In genomic region chr5:119340597-119341218, GRCh38 we compare ENCODE assay signal across 9 cellular contexts. TPM values are rescaled to one million over a fixed set of nuclear protein-coding genes. Genes with fewer than 3 reads are reported as not detected.
DNase-seq lines count a peak whose midpoint lies in the region; ATAC-seq, FAIRE-seq and TF ChIP-seq lines count a peak whose summit lies in the region.
"Had no signal": no experiment of that assay in that cellular context is flagged by ENCODE, and none has a peak within 500 bp of the region (broad histone marks: within the 10 kb centered on the region; RNA-seq: fewer than 3 reads in every experiment).

No MANE protein-coding gene starts in this region.

- DNase-seq in GM12891 (ENCODE audit: insufficient read length, low spot score): no peak
- peak; percentile 68 for DNase-seq in Karpas-422
- peak in 2 of 4 experiments; percentile 43 to 51 for DNase-seq in K562 (ENCODE audit: extremely low read depth in 1 of 4, low spot score in 3 of 4)
- no peak for DNase-seq in amniotic stem cell (lab: John Stamatoyannopoulos, UW)
- DNase-seq in DMS79 (lab: John Stamatoyannopoulos, UW): no peak
- no peak for DNase-seq in NCI-H1694 treated with DMSO at 0.1 percent for 48 hours (lab: John Stamatoyannopoulos, UW)
- no peak for DNase-seq in NCI-H146 (lab: John Stamatoyannopoulos, UW)

- H3K27ac ChIP-seq in Karpas-422 (ENCODE audit: low read length) (peak overlapping the region; percentile 91), K562 (ENCODE audit: extremely low read depth, low read depth, low read length) (peak overlapping the region; percentile 72; the same call in 2 of the 3 replicates)
- H3K27ac ChIP-seq: epithelial cell of prostate had no signal

- H3K4me2 ChIP-seq in Karpas-422 (ENCODE audit: low read depth, low read length, poor library complexity, severe bottlenecking) (peak overlapping the region; percentile 75), K562 (ENCODE audit: insufficient read depth, low read length) (peak overlapping the region; percentile 78)

- ATAC-seq in GM21528 (IDR thresholded peaks at IDR 0.05; ENCODE audit: low FRiP score, unreplicated experiment): peak; percentile 68
- ATAC-seq in K562: peak; percentile 69

- FAIRE-seq in GM12891 (lab: Jason Lieb, UNC) (peak; percentile 98), K562 (lab: Jason Lieb, UNC) (no peak)

- H4K20me1 ChIP-seq in Karpas-422 (ENCODE audit: insufficient read depth, low read depth, low read length) (peaks cover 7% of the 10 kb centered on the region; the same call in 1 of the 2 replicates), K562 (replicated peaks; ENCODE audit: control insufficient read depth, insufficient read depth, low read length) (no peaks in the 10 kb centered on the region)

- TF ChIP-seq RAD21 in K562 (CRISPR knock-in tag; conservative IDR thresholded peaks at IDR 0.05 in 1 of 2, IDR thresholded peaks at IDR 0.05 in 1 of 2): no peak

- CTCF ChIA-PET in K562 (lab: Yijun Ruan, JAX; ENCODE audit: low intra/inter-chr PET ratio): no interaction called here

- H3K4me3 ChIP-seq in Karpas-422 (ENCODE audit: low read length) (peak overlapping the region; percentile 48), K562 (no peak overlapping the region)

- H3K4me1 ChIP-seq in Karpas-422 (ENCODE audit: low read length) (peaks cover 92% of the 10 kb centered on the region), K562 (replicated peaks in 1 of 2; ENCODE audit: control insufficient read depth in 2 of 2, insufficient read depth in 2 of 2, low read length in 2 of 2) (peaks cover 24 to 73% of the 10 kb centered on the region in 2 experiments)

- intact Hi-C loops in K562 (cut with micrococcal nuclease): no loop called here

- H3K79me2 ChIP-seq in Karpas-422 (ENCODE audit: low read length) (0 out of 2 replicates have a peak, but pooled peaks cover 12% of the 10 kb centered on the region), K562 (ENCODE audit: control insufficient read depth, insufficient read depth, low read length) (peaks cover 81% of the 10 kb centered on the region)

- H3K9me1 ChIP-seq in K562 (ENCODE audit: control insufficient read depth, insufficient read depth, low read length): no peaks in the 10 kb centered on the region

- TF ChIP-seq CTCF in K562 (IDR thresholded peaks at IDR 0.05 in 2 of 3, conservative IDR thresholded peaks at IDR 0.05 in 1 of 3; ENCODE audit: insufficient read depth in 2 of 3, low read depth in 1 of 3, low read length in 3 of 3): no peak

- H3K9me3 ChIP-seq in Karpas-422 (ENCODE audit: low read length) (no peaks in the 10 kb centered on the region; the same call in 1 of the 2 replicates), K562 (replicated peaks; ENCODE audit: control insufficient read depth, insufficient read depth, low read depth, low read length) (no peaks in the 10 kb centered on the region)

- H3K27me3 ChIP-seq in Karpas-422 (ENCODE audit: low read length): no peaks in the 10 kb centered on the region
- H3K27me3 ChIP-seq in K562 (ENCODE audit: control insufficient read depth in 2 of 2, insufficient read depth in 2 of 2, low read length in 2 of 2): no peaks in the 10 kb centered on the region

- peak; percentile 14; the same call in 1 of the 2 replicates for TF ChIP-seq EP300 in K562 (IDR thresholded peaks at IDR 0.05; ENCODE audit: low read length)

- H3K9ac ChIP-seq in Karpas-422 (ENCODE audit: low read length): peak overlapping the region; percentile 25
- peak overlapping the region in 1 of 2 experiments; percentile 51; a peak in 3 of 4 replicates for H3K9ac ChIP-seq in K562 (ENCODE audit: insufficient read depth in 1 of 2, low read depth in 2 of 2, low read length in 2 of 2)

- no peaks in the 10 kb centered on the region for H3K9me2 ChIP-seq in Karpas-422 (replicated peaks; ENCODE audit: insufficient read depth, low read length)

- in situ Hi-C loops in K562 (cut with MboI): no loop called here

- POLR2A ChIA-PET in K562 (lab: Yijun Ruan, JAX): interaction anchor here (0.6 to 2.6 kb wide), 3 partner anchors 9 to 80 kb away, joined by 3 to 11 read pairs (median 5); partner anchors contain the start of gene TNFAIP8

- no peak; the same call in 1 of the 2 replicates for TF ChIP-seq POLR2A in GM12891 (IDR thresholded peaks at IDR 0.05; ENCODE audit: low read depth, low read length)
- no peak for TF ChIP-seq POLR2A in K562 (conservative IDR thresholded peaks at IDR 0.05)

- H2AFZ ChIP-seq in Karpas-422 (ENCODE audit: low read length): no peak overlapping the region
- H2AFZ ChIP-seq in K562 (ENCODE audit: low read depth, low read length): peak overlapping the region; percentile 49

- no TSS peak for BruUV-seq in K562 (replicated peaks; lab: Mats Ljungman, UMichigan)

- peaks cover 12% of the 10 kb centered on the region; the same call in 1 of the 2 replicates for H3K36me3 ChIP-seq in Karpas-422 (ENCODE audit: insufficient read depth, low read length)
- no peaks in the 10 kb centered on the region; the same call in none of the 3 replicates for H3K36me3 ChIP-seq in K562 (ENCODE audit: control insufficient read depth, insufficient read depth, low read length)

- WGBS in K562 (ENCODE audit: insufficient coverage, low coverage, missing lambda C conversion rate): 45% methylated on average over 11 of the region's 11 CpGs

TF ChIP-seq in GM12891, 5 proteins besides CTCF, POLR2A, EP300 and RAD21:
- TF ChIP-seq POLR2AphosphoS5 (IDR thresholded peaks at IDR 0.05; ENCODE audit: low read depth, low read length) (0 out of 2 replicates have a peak, but pooled peaks have one; percentile 22), SPI1 (IDR thresholded peaks at IDR 0.05; ENCODE audit: low read depth, low read length) (no peak), POU2F2 (IDR thresholded peaks at IDR 0.05; ENCODE audit: low read depth, low read length) (no peak), TAF1 (IDR thresholded peaks at IDR 0.05; ENCODE audit: low read depth, low read length) (no peak), PAX5 (IDR thresholded peaks at IDR 0.05; ENCODE audit: insufficient read depth, low read length, severe bottlenecking) (no peak)

TF ChIP-seq in K562, 482 proteins besides CTCF, POLR2A, EP300 and RAD21 (continues in another document):
- TF ChIP-seq LCOR (CRISPR knock-in tag; IDR thresholded peaks at IDR 0.05) (peak; percentile 53; the same call in 1 of the 2 replicates), RFX1 (IDR thresholded peaks at IDR 0.05) (no peak), TFAP4 (CRISPR knock-in tag; IDR thresholded peaks at IDR 0.05; ENCODE audit: borderline replicate concordance) (peak; percentile 35; the same call in 1 of the 2 replicates), ZNF644 (tag; IDR thresholded peaks at IDR 0.05; ENCODE audit: low read depth) (0 out of 2 replicates have a peak, but pooled peaks have one; percentile 61), CSDE1 (IDR thresholded peaks at IDR 0.05) (no peak), ZNF384 (IDR thresholded peaks at IDR 0.05; ENCODE audit: low read depth, low read length) (peak; percentile 84), DMBX1 (CRISPR knock-in tag; IDR thresholded peaks at IDR 0.05; ENCODE audit: borderline replicate concordance) (0 out of 2 replicates have a peak, but pooled peaks have one; percentile 26), CEBPB (tag; IDR thresholded peaks at IDR 0.05) (peak; percentile 96), MAZ (CRISPR knock-in tag; conservative IDR thresholded peaks at IDR 0.05 in 1 of 2, IDR thresholded peaks at IDR 0.05 in 1 of 2) (no peak), SRSF1 (IDR thresholded peaks at IDR 0.05; ENCODE audit: low read depth, low read length) (no peak), HMBOX1 (IDR thresholded peaks at IDR 0.05) (0 out of 2 replicates have a peak, but pooled peaks have one; percentile 13), ZNF76 (CRISPR knock-in tag; IDR thresholded peaks at IDR 0.05; ENCODE audit: borderline replicate concordance) (0 out of 2 replicates have a peak, but pooled peaks have one; percentile 29), KLF10 (CRISPR knock-in tag; IDR thresholded peaks at IDR 0.05) (no peak)

RNA-seq across cellular contexts. Expression of gene TNFAIP8, which starts 15.1 kb away (rescaled TPM):
- 82.8 TPM for polyA plus RNA-seq in GM12891 (2012; ENCODE audit: low read depth, missing spikeins)
- total RNA-seq in Karpas-422 (2014; rRNA removed; shearing (Covaris generic); ENCODE audit: low replicate concordance): 34.5 and 58.7 TPM in 2 replicates
- total RNA-seq in K562 (2011; cell fraction: chromatin; rRNA removed; ENCODE audit: low replicate concordance): 10.6 and 20.5 TPM in 2 replicates
- total RNA-seq in K562 (2011; cell fraction: nucleolus; rRNA removed): 7.8 and 9.0 TPM in 2 replicates
- total RNA-seq in K562 (2011; cell fraction: nucleoplasm; rRNA removed): 12.6 and 24.7 TPM in 2 replicates
- total RNA-seq in K562 (2014; rRNA removed) (42.0 and 46.0 TPM in 2 replicates), K562 (2014; rRNA removed; fragmentation: Illumina TruSeq; extraction: Trizol) (38.5 and 47.4 TPM in 2 replicates), K562 (2015; rRNA removed; fragmentation: Illumina TruSeq; extraction: Trizol) (44.8 and 47.0 TPM in 2 replicates), K562 (2021) (33.6 and 36.7 TPM in 2 replicates)
- polyA plus RNA-seq in K562 (2011; rRNA removed) (44.6 and 52.2 TPM in 2 replicates), K562 (2014; fragmentation: Illumina TruSeq; extraction: Trizol) (49.3 and 57.3 TPM in 2 replicates), K562 (2014; fragmentation: Nextera tagmentation; extraction: Ambion mirVana) (10 to 100 TPM; 29.9 to 34.3 TPM), K562 (2014; rRNA removed) (35.8 and 47.6 TPM in 2 replicates)
- 35.0 and 41.8 TPM in 2 replicates for polyA plus RNA-seq in K562 (2011; cell fraction: cytosol; rRNA removed)
- 20.2 and 24.7 TPM in 2 replicates for polyA plus RNA-seq in K562 (2011; cell fraction: nucleus; rRNA removed)
- 37.7 and 53.3 TPM in 2 replicates for polyA plus RNA-seq in K562 (2012)
- polyA minus RNA-seq in K562 (2011; rRNA and poly(A)+ RNA removed): 45.1 and 60.6 TPM in 2 replicates
- 38.1 and 47.6 TPM in 2 replicates for polyA minus RNA-seq in K562 (2011; cell fraction: cytosol; rRNA and poly(A)+ RNA removed)
- polyA minus RNA-seq in K562 (2011; cell fraction: nucleus; rRNA and poly(A)+ RNA removed): 9.3 and 20.3 TPM in 2 replicates
